In genomic region chr18:43061318-43061717, GRCh38 we compare ENCODE assay signal across 37 cellular contexts. TPM values are rescaled to one million over a fixed set of nuclear protein-coding genes. Genes with fewer than 3 reads are reported as not detected.
"Had no signal": no experiment of that assay in that cellular context is flagged by ENCODE, and none has a peak within 500 bp of the region (broad histone marks: within the 10 kb centered on the region; RNA-seq: fewer than 3 reads in every experiment).

No MANE protein-coding gene starts in this region.

- H3K27ac ChIP-seq: adrenal gland, body of pancreas, brain microvascular endothelial cell, breast epithelium, VCaP had no signal

- H3K9me3 Mint-ChIP-seq: activated CD4-positive, alpha-beta T cell treated with anti-CD3 and anti-CD28 coated beads, Interleukin-2, amount 10 ng/mL, durations not matched to agents 24 days and 14 days; activated naive CD8-positive, alpha-beta T cell treated with anti-CD3 and anti-CD28 coated beads for 36 hours; activated T-helper 1 cell treated with anti-CD3 and anti-CD28 coated beads, Interleukin-12 subunit alpha, Interleukin-12 subunit beta, Interleukin-2, Interleukin-4 antibody, amounts not matched to agents 30 ng/mL and 10 ng/mL and 1 ng/mL, durations not matched to agents 14 hours and 24 hours and 36 hours had no signal

- H3K36me3 Mint-ChIP-seq: activated CD4-positive, alpha-beta memory T cell treated with anti-CD3 and anti-CD28 coated beads for 36 hours; activated naive CD4-positive, alpha-beta T cell treated with anti-CD3 and anti-CD28 coated beads, Interleukin-2, amount 50 U/mL, for 72 hours; activated naive CD8-positive, alpha-beta T cell treated with anti-CD3 and anti-CD28 coated beads for 36 hours had no signal

- H3K9me3 ChIP-seq: adrenal gland, body of pancreas, breast epithelium had no signal

- ATAC-seq: activated CD8-positive, alpha-beta T cell treated with anti-CD3 and anti-CD28 coated beads for 36 hours; activated naive CD4-positive, alpha-beta T cell treated with anti-CD3 and anti-CD28 coated beads, Interleukin-2, amount 50 U/mL, for 72 hours; activated T-cell treated with anti-CD3 and anti-CD28 coated beads, Interleukin-2, amount 50 U/mL, for 4 hours; activated T-cell treated with anti-CD3 and anti-CD28 coated beads, Interleukin-2, amount 50 U/mL, for 72 hours; activated T-helper 17 cell treated with anti-CD3 and anti-CD28 coated beads, Interleukin-2, amount 50 U/mL, for 72 hours; body of pancreas had no signal

- H3K27me3 Mint-ChIP-seq: activated B cell treated with CpG ODN at 0.5 μM for 24 hours; activated CD4-positive, alpha-beta memory T cell treated with anti-CD3 and anti-CD28 coated beads for 36 hours; activated CD4-positive, alpha-beta T cell treated with anti-CD3 and anti-CD28 coated beads, Interleukin-2, amount 10 ng/mL, durations not matched to agents 24 days and 14 days; activated CD8-positive, alpha-beta T cell treated with anti-CD3 and anti-CD28 coated beads for 36 hours; activated naive CD8-positive, alpha-beta T cell treated with anti-CD3 and anti-CD28 coated beads for 36 hours; activated T-helper 17 cell treated with anti-CD3 and anti-CD28 coated beads, Interleukin-2, amount 50 U/mL, for 72 hours had no signal

- DNase-seq: activated B cell treated with CpG ODN at 0.5 μM for 24 hours; activated CD4-positive, alpha-beta memory T cell treated with anti-CD3 and anti-CD28 coated beads for 36 hours; activated CD4-positive, alpha-beta T cell treated with anti-CD3 and anti-CD28 coated beads for 4 hours; activated CD4-positive, alpha-beta T cell treated with anti-CD3 and anti-CD28 coated beads, Interleukin-2, amount 10 ng/mL, durations not matched to agents 24 days and 14 days; activated CD4-positive, alpha-beta T cell treated with anti-CD3 and anti-CD28 coated beads, Interleukin-2, amount 50 U/mL, for 1 hour; activated CD4-positive, alpha-beta T cell treated with anti-CD3 and anti-CD28 coated beads, Interleukin-2, amount 50 U/mL, for 4 hours; activated CD4-positive, CD25-positive, alpha-beta regulatory T cell treated with anti-CD3 and anti-CD28 coated beads, Interleukin-2, amount 50 U/mL, for 72 hours; activated CD8-positive, alpha-beta memory T cell treated with anti-CD3 and anti-CD28 coated beads, Interleukin-2, amount 50 U/mL, for 4 hours; activated CD8-positive, alpha-beta T cell treated with anti-CD3 and anti-CD28 coated beads for 36 hours; activated effector memory CD4-positive, alpha-beta T cell treated with anti-CD3 and anti-CD28 coated beads, Interleukin-2, amount 50 U/mL, for 16 hours; activated gamma-delta T cell treated with Interleukin-2 at 50 U/mL for 16 hours; activated naive CD4-positive, alpha-beta T cell; activated naive CD4-positive, alpha-beta T cell treated with anti-CD3 and anti-CD28 coated beads for 36 hours; activated naive CD4-positive, alpha-beta T cell treated with anti-CD3 and anti-CD28 coated beads, Interleukin-2, amount 50 U/mL, for 16 hours; activated naive CD8-positive, alpha-beta T cell treated with anti-CD3 and anti-CD28 coated beads for 36 hours; activated T-cell treated with anti-CD3 and anti-CD28 coated beads for 4 hours; activated T-cell treated with anti-CD3 and anti-CD28 coated beads, Interleukin-2, amount 50 U/mL, for 1 hour; activated T-cell treated with anti-CD3 and anti-CD28 coated beads, Interleukin-2, amount 50 U/mL, for 4 hours; activated T-cell treated with anti-CD3 and anti-CD28 coated beads, Interleukin-2, amount 50 U/mL, for 72 hours; adrenal gland; amniotic stem cell; aorta; body of pancreas; brain microvascular endothelial cell; central memory CD4-positive, alpha-beta T cell; T-helper 2 cell; T-helper 9 cell had no signal

- H3K4me1 ChIP-seq: adrenal gland, body of pancreas, breast epithelium had no signal

- H3K4me3 ChIP-seq: adrenal gland, body of pancreas, breast epithelium had no signal

- H3K27me3 ChIP-seq: adrenal gland, body of pancreas, brain microvascular endothelial cell, breast epithelium had no signal

- H3K27ac Mint-ChIP-seq: activated B cell treated with CpG ODN at 0.5 μM for 24 hours; activated CD4-positive, alpha-beta memory T cell treated with anti-CD3 and anti-CD28 coated beads for 36 hours; activated CD4-positive, alpha-beta T cell treated with anti-CD3 and anti-CD28 coated beads, Interleukin-2, amount 10 ng/mL, durations not matched to agents 24 days and 14 days; activated CD8-positive, alpha-beta T cell treated with anti-CD3 and anti-CD28 coated beads for 36 hours; activated naive CD4-positive, alpha-beta T cell treated with anti-CD3 and anti-CD28 coated beads for 36 hours; activated naive CD4-positive, alpha-beta T cell treated with anti-CD3 and anti-CD28 coated beads, Interleukin-2, amount 50 U/mL, for 72 hours; activated naive CD8-positive, alpha-beta T cell treated with anti-CD3 and anti-CD28 coated beads for 36 hours; activated T-cell treated with anti-CD3 and anti-CD28 coated beads, Interleukin-2, amount 50 U/mL, for 72 hours; activated T-helper 1 cell treated with anti-CD3 and anti-CD28 coated beads, Interleukin-12 subunit alpha, Interleukin-12 subunit beta, Interleukin-2, Interleukin-4 antibody, amounts not matched to agents 30 ng/mL and 10 ng/mL and 1 ng/mL, durations not matched to agents 14 hours and 24 hours and 36 hours; activated T-helper 17 cell treated with anti-CD3 and anti-CD28 coated beads, Interleukin-2, amount 50 U/mL, for 72 hours; T-helper 1 cell treated with Interleukin-12 subunit alpha and Interleukin-12 subunit beta and Interleukin-4 antibody, amounts not matched to agents 30 μg/mL and 1 μg/mL, for 36 hours; T-helper 2 cell treated with Interferon-gamma antibody and Interleukin-4, amounts not matched to agents 5 μg/mL and 100 μg/mL, for 36 hours had no signal

- H3K36me3 ChIP-seq: adrenal gland, brain microvascular endothelial cell, breast epithelium had no signal

- H3K4me3 Mint-ChIP-seq: activated B cell treated with CpG ODN at 0.5 μM for 24 hours; activated CD4-positive, alpha-beta memory T cell treated with anti-CD3 and anti-CD28 coated beads for 36 hours; activated CD4-positive, alpha-beta T cell treated with anti-CD3 and anti-CD28 coated beads, Interleukin-2, amount 10 ng/mL, durations not matched to agents 24 days and 14 days; activated CD8-positive, alpha-beta T cell treated with anti-CD3 and anti-CD28 coated beads for 36 hours; activated naive CD4-positive, alpha-beta T cell treated with anti-CD3 and anti-CD28 coated beads for 36 hours; activated naive CD8-positive, alpha-beta T cell treated with anti-CD3 and anti-CD28 coated beads for 36 hours; activated T-cell treated with anti-CD3 and anti-CD28 coated beads, Interleukin-2, amount 50 U/mL, for 4 hours; activated T-cell treated with anti-CD3 and anti-CD28 coated beads, Interleukin-2, amount 50 U/mL, for 72 hours; activated T-helper 1 cell treated with anti-CD3 and anti-CD28 coated beads, Interleukin-12 subunit alpha, Interleukin-12 subunit beta, Interleukin-2, Interleukin-4 antibody, amounts not matched to agents 30 ng/mL and 10 ng/mL and 1 ng/mL, durations not matched to agents 14 hours and 24 hours and 36 hours; activated T-helper 17 cell treated with anti-CD3 and anti-CD28 coated beads, Interleukin-2, amount 50 U/mL, for 72 hours; T-helper 1 cell treated with Interleukin-12 subunit alpha and Interleukin-12 subunit beta and Interleukin-4 antibody, amounts not matched to agents 30 μg/mL and 1 μg/mL, for 36 hours; T-helper 2 cell treated with Interferon-gamma antibody and Interleukin-4, amounts not matched to agents 5 μg/mL and 100 μg/mL, for 36 hours had no signal

- H3K4me1 Mint-ChIP-seq: activated B cell treated with CpG ODN at 0.5 μM for 24 hours; activated CD4-positive, alpha-beta T cell treated with anti-CD3 and anti-CD28 coated beads, Interleukin-2, amount 10 ng/mL, durations not matched to agents 24 days and 14 days; activated naive CD8-positive, alpha-beta T cell treated with anti-CD3 and anti-CD28 coated beads for 36 hours; activated T-helper 17 cell treated with anti-CD3 and anti-CD28 coated beads, Interleukin-2, amount 50 U/mL, for 72 hours had no signal

RNA-seq across cellular contexts. Expression of gene RIT2, which starts 54.2 kb away (rescaled TPM):
- total RNA-seq: activated B cell treated with CpG ODN at 0.5 μM for 24 hours; activated CD4-positive, alpha-beta memory T cell treated with anti-CD3 and anti-CD28 coated beads for 36 hours; activated CD4-positive, alpha-beta T cell treated with anti-CD3 and anti-CD28 coated beads, Interleukin-2, amount 10 ng/mL, durations not matched to agents 24 days and 14 days; activated CD8-positive, alpha-beta memory T cell treated with anti-CD3 and anti-CD28 coated beads for 36 hours; activated CD8-positive, alpha-beta T cell treated with anti-CD3 and anti-CD28 coated beads for 36 hours; activated naive CD4-positive, alpha-beta T cell treated with anti-CD3 and anti-CD28 coated beads for 36 hours; activated naive CD4-positive, alpha-beta T cell treated with anti-CD3 and anti-CD28 coated beads, Interleukin-2, amount 50 U/mL, for 72 hours; activated naive CD8-positive, alpha-beta T cell treated with anti-CD3 and anti-CD28 coated beads for 36 hours; activated T-cell treated with anti-CD3 and anti-CD28 coated beads, Interleukin-2, amount 50 U/mL, for 4 hours; activated T-cell treated with anti-CD3 and anti-CD28 coated beads, Interleukin-2, amount 50 U/mL, for 72 hours; activated T-helper 1 cell treated with anti-CD3 and anti-CD28 coated beads, Interleukin-12 subunit alpha, Interleukin-12 subunit beta, Interleukin-2, Interleukin-4 antibody, amounts not matched to agents 30 ng/mL and 10 ng/mL and 1 ng/mL, durations not matched to agents 14 hours and 24 hours and 36 hours; activated T-helper 17 cell treated with anti-CD3 and anti-CD28 coated beads, Interleukin-2, amount 50 U/mL, for 72 hours; aorta; astrocyte; body of pancreas; breast epithelium; cardiac septum had no signal
